ENCODE assay signal across 21 cellular contexts in genomic region chr15:69881310-69881660, GRCh38.
A peak's percentile ranks its signal among the peaks of the same experiment; 100 is the strongest.
DNase-seq lines count a peak whose midpoint lies in the region; ATAC-seq, FAIRE-seq and TF ChIP-seq lines count a peak whose summit lies in the region.
"Had no signal": no experiment of that assay in that cellular context is flagged by ENCODE, and none has a peak within 500 bp of the region (broad histone marks: within the 10 kb centered on the region; RNA-seq: fewer than 3 reads in every experiment).

No MANE protein-coding gene starts in this region.

- peak overlapping the region in 1 of 7 donors; percentile 23 for H3K27ac Mint-ChIP-seq in CD4-positive, alpha-beta memory T cell
- H3K27ac Mint-ChIP-seq: activated CD8-positive, alpha-beta T cell treated with anti-CD3 and anti-CD28 coated beads, Interleukin-2, amount 10 ng/mL, durations not matched to agents 7 days and 5 days; CD8-positive, alpha-beta T cell; neural progenitor cell had no signal

- no peaks in the 10 kb centered on the region for H3K23me2 ChIP-seq in H1 (ENCODE audit: low read depth, low read length)

- H2BK12ac ChIP-seq in H1 (ENCODE audit: low read depth, low read length), result no peak overlapping the region

- DNase-seq in DMS53 treated with DMSO at 0.1 percent for 48 hours (lab: John Stamatoyannopoulos, UW; ENCODE audit: unreplicated experiment) (peak; percentile 22), NAMALWA (ENCODE audit: low spot score) (peak; percentile 44), H1 (ENCODE audit: low read depth in 1 of 2, low spot score in 2 of 2) (no peak), activated T-cell treated with anti-CD3 and anti-CD28 coated beads for 4 hours (no peak), omental fat pad (ENCODE audit: low spot score) (no peak), AG08395 (ENCODE audit: low spot score) (no peak)
- no peak for DNase-seq in CD4-positive, alpha-beta memory T cell
- DNase-seq: activated CD8-positive, alpha-beta T cell treated with anti-CD3 and anti-CD28 coated beads, Interleukin-2, amount 10 ng/mL, durations not matched to agents 7 days and 5 days; adrenal gland; CD8-positive, alpha-beta T cell; DND-41; effector CD4-positive, alpha-beta T cell; heart right ventricle; mesendoderm; NCI-H2081 treated with DMSO at 0.1 percent for 48 hours; NCI-H748 treated with DMSO at 0.1 percent for 48 hours; stomach; T-helper 1 cell had no signal

- no peak overlapping the region for H2BK15ac ChIP-seq in H1 (ENCODE audit: low read length)

- H2BK5ac ChIP-seq in H1 (ENCODE audit: low read depth, low read length), result no peak overlapping the region

- H3K4me2 ChIP-seq in H1 (ENCODE audit: insufficient read depth in 1 of 2, low read depth in 2 of 2, low read length in 2 of 2), result no peak overlapping the region
- H3K4me2 ChIP-seq: neural progenitor cell had no signal

- WGBS in H1 (ENCODE audit: extremely low coverage in 1 of 2, insufficient coverage in 1 of 2, insufficient read length in 1 of 2, insufficient replicate concordance in 2 of 2, low coverage in 1 of 2, low lambda C conversion rate in 2 of 2, missing lambda C conversion rate in 1 of 2), 2 experiments, result 98% methylated on average over 4 of the region's 4 CpGs; no CpG with 5 or more reads in 1 of the 2 experiments

- CTCF ChIA-PET in H1 (lab: Charles Lee; ENCODE audit: partially characterized antibody), result interaction anchor here (1.4 kb wide), 1 partner anchor 270 kb away, joined by 3 read pairs; no protein-coding TSS in a partner anchor
- CTCF ChIA-PET in CD4-positive, alpha-beta memory T cell (lab: Charles Lee; ENCODE audit: partially characterized antibody), result no interaction called here

- no peak overlapping the region for H3K4ac ChIP-seq in H1 (replicated peaks; ENCODE audit: insufficient read length, low read depth, low read length)

- no peaks in the 10 kb centered on the region for H3K79me2 ChIP-seq in H1 (ENCODE audit: control insufficient read depth in 1 of 2, insufficient read depth in 2 of 2, low read length in 2 of 2)

- H3K36me3 Mint-ChIP-seq in CD4-positive, alpha-beta memory T cell, result no peaks in the 10 kb centered on the region
- H3K36me3 Mint-ChIP-seq: CD8-positive, alpha-beta T cell; neural progenitor cell had no signal

- TF ChIP-seq EP300 in H1 (IDR thresholded peaks at IDR 0.05; ENCODE audit: borderline replicate concordance in 1 of 2, low read depth in 2 of 2, low read length in 2 of 2), result no peak

- H2AK5ac ChIP-seq in H1 (ENCODE audit: low read depth, low read length), result no peak overlapping the region

- H3K36me3 ChIP-seq in H1 (ENCODE audit: control insufficient read depth in 2 of 4, insufficient read depth in 4 of 4, low read length in 3 of 4), result no peaks in the 10 kb centered on the region
- H3K36me3 ChIP-seq in CD4-positive, alpha-beta memory T cell (ENCODE audit: insufficient read depth, low read length), result no peaks in the 10 kb centered on the region
- H3K36me3 ChIP-seq: adrenal gland, heart right ventricle, neural progenitor cell, stomach had no signal

- no peak overlapping the region for H2BK120ac ChIP-seq in H1 (replicated peaks; ENCODE audit: low read depth, low read length)

- H3K4me3 ChIP-seq in H1 (ENCODE audit: extremely low read depth in 1 of 4, insufficient read depth in 2 of 4, low read depth in 3 of 4, low read length in 4 of 4), result no peak overlapping the region
- no peak overlapping the region for H3K4me3 ChIP-seq in CD4-positive, alpha-beta memory T cell (ENCODE audit: low read length in 2 of 2)
- H3K4me3 ChIP-seq: adrenal gland, heart right ventricle, neural progenitor cell, stomach had no signal

- H4K20me1 ChIP-seq in H1 (replicated peaks in 1 of 2; ENCODE audit: control insufficient read depth in 1 of 2, insufficient read depth in 2 of 2, low read length in 2 of 2), result no peaks in the 10 kb centered on the region

- H4K91ac ChIP-seq in H1 (replicated peaks; ENCODE audit: insufficient read length, low read length), result no peak overlapping the region

- H3K27me3 ChIP-seq in H1 (replicated peaks in 1 of 4; ENCODE audit: control insufficient read depth in 3 of 4, extremely low read depth in 1 of 4, insufficient read depth in 3 of 4, low read length in 3 of 4), result no peaks in the 10 kb centered on the region
- no peaks in the 10 kb centered on the region for H3K27me3 ChIP-seq in CD4-positive, alpha-beta memory T cell (ENCODE audit: insufficient read depth, low read length)
- H3K27me3 ChIP-seq: adrenal gland, neural progenitor cell had no signal

- H3K27me3 Mint-ChIP-seq in CD4-positive, alpha-beta memory T cell, result peaks cover 0 to 2% of the 10 kb centered on the region in 2 donors

- no peak overlapping the region for H3K14ac ChIP-seq in H1 (ENCODE audit: insufficient read length)

- TF ChIP-seq POLR2A in H1 (IDR thresholded peaks at IDR 0.05; ENCODE audit: control extremely low read depth in 1 of 2, low read depth in 2 of 2, low read length in 2 of 2), result no peak

- H4K5ac ChIP-seq in H1 (ENCODE audit: insufficient read length, low read depth, low read length), result no peak overlapping the region

- no peak for FAIRE-seq in H1 (lab: Jason Lieb, UNC)
- FAIRE-seq: islet of Langerhans had no signal

- ATAC-seq in GM19397 (IDR thresholded peaks at IDR 0.05; ENCODE audit: unreplicated experiment), result peak; percentile 52
- ATAC-seq in omental fat pad (ENCODE audit: low FRiP score), result no peak
- ATAC-seq: activated CD8-positive, alpha-beta T cell treated with anti-CD3 and anti-CD28 coated beads, Interleukin-2, amount 10 ng/mL, durations not matched to agents 7 days and 5 days; CD8-positive, alpha-beta T cell; heart right ventricle had no signal

- H3K23ac ChIP-seq in H1 (ENCODE audit: insufficient read length), result no peak overlapping the region

- POLR2A ChIA-PET in H1 (lab: Charles Lee; ENCODE audit: partially characterized antibody), result no interaction called here
- POLR2A ChIA-PET in CD4-positive, alpha-beta memory T cell (lab: Charles Lee; ENCODE audit: partially characterized antibody), result no interaction called here

- intact Hi-C loops in CD4-positive, alpha-beta memory T cell (cut with micrococcal nuclease), result no loop called here

- H3K4me1 ChIP-seq in H1 (replicated peaks in 1 of 4; ENCODE audit: control insufficient read depth in 3 of 4, insufficient read depth in 4 of 4, low read length in 3 of 4), result no peaks in the 10 kb centered on the region
- no peaks in the 10 kb centered on the region for H3K4me1 ChIP-seq in CD4-positive, alpha-beta memory T cell (ENCODE audit: insufficient read depth, low read length)
- H3K4me1 ChIP-seq: adrenal gland, heart right ventricle, stomach had no signal

- no peak for TF ChIP-seq RAD21 in H1 (IDR thresholded peaks at IDR 0.05 in 1 of 2, conservative IDR thresholded peaks at IDR 0.05 in 1 of 2; ENCODE audit: low read depth in 2 of 2, low read length in 2 of 2)

- H2AFZ ChIP-seq in H1 (ENCODE audit: low read length), result 0 out of 2 replicates have a peak overlapping the region, but pooled peaks have one; percentile 23
- H2AFZ ChIP-seq: neural progenitor cell had no signal

- TF ChIP-seq CTCF in H1 (IDR thresholded peaks at IDR 0.05; ENCODE audit: control extremely low read depth in 1 of 3, insufficient read depth in 1 of 3, low read depth in 1 of 3, low read length in 3 of 3), result no peak
- no peak for TF ChIP-seq CTCF in omental fat pad (IDR thresholded peaks at IDR 0.05)

- H3K9ac ChIP-seq in H1 (replicated peaks in 1 of 4; ENCODE audit: extremely low read depth in 1 of 4, low read depth in 3 of 4, low read length in 3 of 4), result no peak overlapping the region
- H3K9ac ChIP-seq: neural progenitor cell had no signal

- H3K18ac ChIP-seq in H1 (ENCODE audit: extremely low read depth, low read length), result no peak overlapping the region

- no peak overlapping the region for H4K8ac ChIP-seq in H1 (ENCODE audit: extremely low read depth, insufficient read depth, low read length)

- H3K27ac ChIP-seq in H1 (ENCODE audit: low read depth, low read length), result no peak overlapping the region
- H3K27ac ChIP-seq in CD4-positive, alpha-beta memory T cell (ENCODE audit: low read depth, low read length), result no peak overlapping the region
- H3K27ac ChIP-seq: adrenal gland, heart right ventricle, neural progenitor cell, stomach had no signal

- no peaks in the 10 kb centered on the region for H3K9me3 ChIP-seq in H1 (ENCODE audit: insufficient read depth in 2 of 2, low read depth in 1 of 2, low read length in 1 of 2)
- no peaks in the 10 kb centered on the region for H3K9me3 ChIP-seq in CD4-positive, alpha-beta memory T cell (ENCODE audit: control insufficient read depth in 1 of 2, low read length in 2 of 2)
- H3K9me3 ChIP-seq: adrenal gland, heart right ventricle, stomach had no signal

- H3K4me1 Mint-ChIP-seq in CD4-positive, alpha-beta memory T cell, result no peaks in the 10 kb centered on the region

- peaks cover 0 to 3% (median 0%) of the 10 kb centered on the region in 8 donors for H3K9me3 Mint-ChIP-seq in CD4-positive, alpha-beta memory T cell

- no peaks in the 10 kb centered on the region for H3K79me1 ChIP-seq in H1 (ENCODE audit: low read depth, low read length)

- H3K56ac ChIP-seq in H1 (replicated peaks; ENCODE audit: insufficient read length, low read depth, low read length), result no peak overlapping the region

- no peak overlapping the region for H2BK20ac ChIP-seq in H1 (ENCODE audit: low read length)

- no peak overlapping the region for H3K4me3 Mint-ChIP-seq in CD4-positive, alpha-beta memory T cell
- H3K4me3 Mint-ChIP-seq: activated CD8-positive, alpha-beta T cell treated with anti-CD3 and anti-CD28 coated beads, Interleukin-2, amount 10 ng/mL, durations not matched to agents 7 days and 5 days; CD8-positive, alpha-beta T cell; neural progenitor cell had no signal

TF ChIP-seq in H1, 55 proteins besides CTCF, POLR2A, EP300 and RAD21:
- TF ChIP-seq SUZ12 (IDR thresholded peaks at IDR 0.05; ENCODE audit: low read length) (no peak), NRF1 (IDR thresholded peaks at IDR 0.05; ENCODE audit: low read depth, low read length) (no peak)

Comparison
In these comparisons a context has a peak if more than half of its experiments do, and no peak if none do; other contexts are left out.
1. DNase-seq: peak in DMS53 treated with DMSO at 0.1 percent for 48 hours (single experiment) and NAMALWA (single experiment); none in H1 (0 of 2), activated T-cell treated with anti-CD3 and anti-CD28 coated beads for 4 hours (single experiment), omental fat pad (single experiment), CD4-positive, alpha-beta memory T cell (0 of 5) and AG08395 (single experiment).